Comparison of ENCODE assay signal across 8 cellular contexts in genomic region chr16:70454221-70455034, GRCh38. TPM values are rescaled to one million over a fixed set of nuclear protein-coding genes. Genes with fewer than 3 reads are reported as not detected.
DNase-seq lines count a peak whose midpoint lies in the region; ATAC-seq and TF ChIP-seq lines count a peak whose summit lies in the region.

TSS of gene FCSK (plus strand) at chr16:70454595. CDS start at chr16:70463191, 8,596 bp downstream.

- TF ChIP-seq CTCF in PC-3 (conservative IDR thresholded peaks at IDR 0.05; ENCODE audit: low read depth, low read length) (no peak), fibroblast of pulmonary artery (IDR thresholded peaks at IDR 0.05; ENCODE audit: low read length, missing control alignments) (no peak), nephron (IDR thresholded peaks at IDR 0.05; ENCODE audit: unreplicated experiment in 3 of 3) (peak in 1 of 3 experiments; percentile 18)

- peak within 1 kb of the TSS; percentile 91 for H3K27ac ChIP-seq in CD4-positive, alpha-beta memory T cell (ENCODE audit: low read depth, low read length)
- peak within 1 kb of the TSS; percentile 65 for H3K27ac ChIP-seq in PC-3 (ENCODE audit: low read length)

- POLR2A ChIA-PET in CD4-positive, alpha-beta memory T cell (lab: Charles Lee; ENCODE audit: partially characterized antibody), result interaction anchor here (0.7 to 3.0 kb wide), 15 partner anchors 8 to 202 kb away, joined by 3 to 48 read pairs (median 4); partner anchors contain the start of genes COG4, DDX19A, DDX19B and EXOSC6
- POLR2A ChIA-PET in PC-3 (lab: Charles Lee; ENCODE audit: unreplicated experiment), result interaction anchor here (0.5 kb wide), 1 partner anchor 78 kb away, joined by 4 read pairs; no protein-coding TSS in a partner anchor

- H3K4me1 Mint-ChIP-seq in CD4-positive, alpha-beta memory T cell, result peaks cover 16 to 22% (median 20%) of the 10 kb centered on the region in 4 donors
- no peaks in the 10 kb centered on the region for H3K4me1 Mint-ChIP-seq in nephron
- H3K4me1 Mint-ChIP-seq in stimulated activated naive CD8-positive, alpha-beta T cell treated with anti-CD3 and anti-CD28 coated beads, Interleukin-15, Interleukin-2, amounts not matched to agents 100 ng/mL and 50 ng/mL, for 24 hours (ENCODE audit: low read depth), result peaks cover 16% of the 10 kb centered on the region

- peak within 1 kb of the TSS; percentile 74 to 98 for H3K4me3 ChIP-seq in CD4-positive, alpha-beta memory T cell (ENCODE audit: low read length in 2 of 2)
- peak within 1 kb of the TSS; percentile 94 for H3K4me3 ChIP-seq in PC-3 (ENCODE audit: low read length)
- peak within 1 kb of the TSS; percentile 84 for H3K4me3 ChIP-seq in fibroblast of pulmonary artery (replicated peaks; ENCODE audit: low read depth, low read length)

- H4K20me1 ChIP-seq in PC-3 (ENCODE audit: low read length), result no peaks in the 10 kb centered on the region

- intact Hi-C loops in CD4-positive, alpha-beta memory T cell (cut with micrococcal nuclease), result loop anchor here (1.0 kb wide), 3 partner anchors 15 to 73 kb away; partner anchors contain the start of gene ST3GAL2
- intact Hi-C loops in PC-3 (cut with micrococcal nuclease), result no loop called here

- H3K4me3 Mint-ChIP-seq in CD4-positive, alpha-beta memory T cell, result peak within 1 kb of the TSS; percentile 89 to 96 (median 91)
- peak within 1 kb of the TSS; percentile 87 to 96 (median 93) for H3K4me3 Mint-ChIP-seq in nephron
- peak within 1 kb of the TSS; percentile 88 for H3K4me3 Mint-ChIP-seq in stimulated activated naive CD8-positive, alpha-beta T cell treated with anti-CD3 and anti-CD28 coated beads, Interleukin-15, Interleukin-2, amounts not matched to agents 100 ng/mL and 50 ng/mL, for 24 hours

- ATAC-seq in GM19372 (IDR thresholded peaks at IDR 0.05; ENCODE audit: low read depth, unreplicated experiment) (peak; percentile 86), HG03521 (IDR thresholded peaks at IDR 0.05; ENCODE audit: unreplicated experiment) (peak; percentile 74), PC-3 (peak; percentile 92)

- no peaks in the 10 kb centered on the region for H3K27me3 ChIP-seq in CD4-positive, alpha-beta memory T cell (ENCODE audit: insufficient read depth, low read length)
- no peaks in the 10 kb centered on the region for H3K27me3 ChIP-seq in PC-3 (ENCODE audit: low read length)

- peak within 1 kb of the TSS; percentile 78 for H3K9ac ChIP-seq in PC-3 (ENCODE audit: low read length)

- H3K4me1 ChIP-seq in CD4-positive, alpha-beta memory T cell (ENCODE audit: insufficient read depth, low read length), result peaks cover 21% of the 10 kb centered on the region
- peaks cover 6% of the 10 kb centered on the region for H3K4me1 ChIP-seq in PC-3 (ENCODE audit: insufficient read depth, low read length)

- H2AFZ ChIP-seq in PC-3 (ENCODE audit: low read length), result peak within 1 kb of the TSS; percentile 99

- peaks cover 0 to 2% of the 10 kb centered on the region in 2 donors for H3K27me3 Mint-ChIP-seq in CD4-positive, alpha-beta memory T cell
- H3K27me3 Mint-ChIP-seq in nephron (ENCODE audit: low read depth), result no peaks in the 10 kb centered on the region
- no peaks in the 10 kb centered on the region for H3K27me3 Mint-ChIP-seq in stimulated activated naive CD8-positive, alpha-beta T cell treated with anti-CD3 and anti-CD28 coated beads, Interleukin-15, Interleukin-2, amounts not matched to agents 100 ng/mL and 50 ng/mL, for 24 hours

- H3K9me2 ChIP-seq in PC-3 (replicated peaks; ENCODE audit: low read length), result no peaks in the 10 kb centered on the region

- H3K36me3 Mint-ChIP-seq in CD4-positive, alpha-beta memory T cell, result peaks cover 1 to 7% of the 10 kb centered on the region in 2 donors
- H3K36me3 Mint-ChIP-seq in nephron (ENCODE audit: low read depth), result no peaks in the 10 kb centered on the region
- H3K36me3 Mint-ChIP-seq in stimulated activated naive CD8-positive, alpha-beta T cell treated with anti-CD3 and anti-CD28 coated beads, Interleukin-15, Interleukin-2, amounts not matched to agents 100 ng/mL and 50 ng/mL, for 24 hours (ENCODE audit: low read depth), result no peaks in the 10 kb centered on the region

- H3K79me2 ChIP-seq in PC-3 (ENCODE audit: low read length), result no peaks in the 10 kb centered on the region

- no peaks in the 10 kb centered on the region for H3K9me3 Mint-ChIP-seq in CD4-positive, alpha-beta memory T cell
- no peaks in the 10 kb centered on the region for H3K9me3 Mint-ChIP-seq in nephron
- H3K9me3 Mint-ChIP-seq in stimulated activated naive CD8-positive, alpha-beta T cell treated with anti-CD3 and anti-CD28 coated beads, Interleukin-15, Interleukin-2, amounts not matched to agents 100 ng/mL and 50 ng/mL, for 24 hours, result no peaks in the 10 kb centered on the region

- H3F3A ChIP-seq in PC-3 (ENCODE audit: low read length, unreplicated experiment), result no peaks in the 10 kb centered on the region

- BruUV-seq in PC-3 (replicated peaks; lab: Mats Ljungman, UMichigan), result no TSS peak

- peak within 1 kb of the TSS; percentile 88 to 95 (median 92) for H3K27ac Mint-ChIP-seq in CD4-positive, alpha-beta memory T cell
- H3K27ac Mint-ChIP-seq in nephron, result peak within 1 kb of the TSS; percentile 94 to 98 (median 97)
- peak within 1 kb of the TSS; percentile 75 for H3K27ac Mint-ChIP-seq in stimulated activated naive CD8-positive, alpha-beta T cell treated with anti-CD3 and anti-CD28 coated beads, Interleukin-15, Interleukin-2, amounts not matched to agents 100 ng/mL and 50 ng/mL, for 24 hours

- DNase-seq in CD4-positive, alpha-beta memory T cell, result peak; percentile 74 to 89 (median 85)
- peak; percentile 45 for DNase-seq in PC-3
- DNase-seq in activated T-helper 1 cell treated with anti-CD3 and anti-CD28 coated beads, Interleukin-2, amount 50 U/mL, for 16 hours (ENCODE audit: low read depth in 1 of 2, low spot score in 1 of 2), result peak; percentile 48 to 50
- peak; percentile 69 for DNase-seq in fibroblast of pulmonary artery (ENCODE audit: low read depth)

- no peaks in the 10 kb centered on the region for H3K9me3 ChIP-seq in CD4-positive, alpha-beta memory T cell (ENCODE audit: control insufficient read depth in 1 of 2, low read length in 2 of 2)
- no peaks in the 10 kb centered on the region for H3K9me3 ChIP-seq in PC-3 (ENCODE audit: low read length)

- no peaks in the 10 kb centered on the region for H3K36me3 ChIP-seq in CD4-positive, alpha-beta memory T cell (ENCODE audit: insufficient read depth, low read length)
- no peaks in the 10 kb centered on the region for H3K36me3 ChIP-seq in PC-3 (ENCODE audit: low read depth, low read length)

- peak within 1 kb of the TSS; percentile 84 for H3K4me2 ChIP-seq in PC-3 (ENCODE audit: low read length)

- CTCF ChIA-PET in CD4-positive, alpha-beta memory T cell (lab: Charles Lee; ENCODE audit: partially characterized antibody), result interaction anchor here (0.5 to 3.4 kb wide), 8 partner anchors 11 to 85 kb away, joined by 3 to 15 read pairs (median 4); no protein-coding TSS in a partner anchor
- CTCF ChIA-PET in PC-3 (lab: Charles Lee), result interaction anchor here (0.6 to 1.2 kb wide), 2 partner anchors 26 to 114 kb away, joined by 3 to 4 read pairs; no protein-coding TSS in a partner anchor

RNA-seq across cellular contexts. Expression of gene FCSK, which starts in this region (rescaled TPM):
- total RNA-seq in CD4-positive, alpha-beta memory T cell, result 10 to 100 TPM; 41.7 to 42.8 TPM
- polyA plus RNA-seq in CD4-positive, alpha-beta memory T cell, result 10 to 100 TPM in 1 of 2 donors, 1 to 10 TPM in 1; 7.4 to 10.8 TPM
- 9.7 and 11.7 TPM in 2 replicates for total RNA-seq in PC-3 (2014; rRNA removed)

Comparison
In these comparisons a context has a peak if more than half of its experiments do, and no peak if none do; other contexts are left out.
1. Peak in every context shown above with its lines: DNase-seq, ATAC-seq, H3K4me3 ChIP-seq and H3K27ac ChIP-seq.